ENCODE assay signal across 11 cellular contexts in the genomic region with DNA sequence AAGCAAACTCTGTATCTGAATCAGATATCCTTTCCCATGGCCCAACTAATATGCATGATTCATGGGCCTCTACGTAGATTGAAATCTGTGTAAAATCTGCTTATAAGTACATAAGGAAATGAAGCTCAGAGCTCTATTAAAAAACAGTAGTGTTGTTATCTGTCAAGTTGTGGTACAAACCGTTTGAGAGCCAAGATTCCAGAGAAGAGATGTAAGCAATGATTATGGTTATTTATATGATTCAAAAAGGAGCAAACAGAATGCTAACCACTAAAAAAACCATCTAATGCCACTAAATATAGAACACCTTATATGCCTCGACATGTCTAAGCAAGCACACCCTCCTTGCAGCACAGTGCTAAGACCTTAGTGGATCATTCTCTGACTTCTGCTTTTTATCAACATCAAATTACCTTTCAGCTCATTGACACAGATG. TPM values are rescaled to one million over a fixed set of nuclear protein-coding genes. Genes with fewer than 3 reads are reported as not detected.
DNase-seq lines count a peak whose midpoint lies in the region; TF ChIP-seq lines count a peak whose summit lies in the region.
"Had no signal": no experiment of that assay in that cellular context is flagged by ENCODE, and none has a peak within 500 bp of the region (broad histone marks: within the 10 kb centered on the region; RNA-seq: fewer than 3 reads in every experiment).

No MANE protein-coding gene starts in this region.

- CTCF ChIA-PET in MCF 10A (lab: Yijun Ruan, JAX), result interaction anchor here (0.6 to 3.8 kb wide), 5 partner anchors 17 to 51 kb away, joined by 3 to 17 read pairs (median 3); no protein-coding TSS in a partner anchor

- no peaks in the 10 kb centered on the region for H3K4me1 ChIP-seq in breast epithelium
- no peaks in the 10 kb centered on the region; the same call in 1 of the 2 replicates for H3K4me1 ChIP-seq in SJCRH30
- H3K4me1 ChIP-seq: right atrium auricular region had no signal

- peaks cover 6% of the 10 kb centered on the region for H3K4me1 Mint-ChIP-seq in MCF 10A (ENCODE audit: insufficient read depth, unreplicated experiment)
- peaks cover 31% of the 10 kb centered on the region for H3K4me1 Mint-ChIP-seq in stimulated activated naive CD8-positive, alpha-beta T cell treated with anti-CD3 and anti-CD28 coated beads, Interleukin-15, Interleukin-2, amounts not matched to agents 100 ng/mL and 50 ng/mL, for 24 hours (ENCODE audit: low read depth)

- H3K4me3 ChIP-seq in breast epithelium (no peak overlapping the region), SJCRH30 (no peak overlapping the region)
- H3K4me3 ChIP-seq: esophagus squamous epithelium, right atrium auricular region had no signal

- peaks cover 25% of the 10 kb centered on the region for H3K36me3 Mint-ChIP-seq in MCF 10A (ENCODE audit: insufficient read depth, unreplicated experiment)
- peaks cover 38% of the 10 kb centered on the region for H3K36me3 Mint-ChIP-seq in stimulated activated naive CD8-positive, alpha-beta T cell treated with anti-CD3 and anti-CD28 coated beads, Interleukin-15, Interleukin-2, amounts not matched to agents 100 ng/mL and 50 ng/mL, for 24 hours (ENCODE audit: low read depth)

- no peak overlapping the region for H3K27ac ChIP-seq in breast epithelium
- H3K27ac ChIP-seq in SJCRH30, result no peak overlapping the region
- H3K27ac ChIP-seq: esophagus squamous epithelium, right atrium auricular region had no signal

- H3K27ac Mint-ChIP-seq in MCF 10A (ENCODE audit: low read depth, unreplicated experiment), result peak overlapping the region; percentile 92
- H3K27ac Mint-ChIP-seq in stimulated activated naive CD8-positive, alpha-beta T cell treated with anti-CD3 and anti-CD28 coated beads, Interleukin-15, Interleukin-2, amounts not matched to agents 100 ng/mL and 50 ng/mL, for 24 hours, result peak overlapping the region; percentile 77

- no peaks in the 10 kb centered on the region for H3K9me3 ChIP-seq in breast epithelium
- no peaks in the 10 kb centered on the region for H3K9me3 ChIP-seq in SJCRH30 (replicated peaks)
- H3K9me3 ChIP-seq: esophagus squamous epithelium, right atrium auricular region had no signal

- DNase-seq in MCF 10A (ENCODE audit: unreplicated experiment) (peak; percentile 22), breast epithelium (ENCODE audit: low spot score in 2 of 2) (no peak), SK-N-DZ (ENCODE audit: low spot score) (peak; percentile 10), dermis blood vessel endothelial cell (peak; percentile 53), SJCRH30 (no peak), GF-D8 (lab: John Stamatoyannopoulos, UW) (no peak)
- no peak for DNase-seq in activated CD4-positive, CD25-positive, alpha-beta regulatory T cell (lab: John Stamatoyannopoulos, UW)
- DNase-seq: CD8-positive, alpha-beta memory T cell; esophagus squamous epithelium had no signal

- H3K9me3 Mint-ChIP-seq in MCF 10A (ENCODE audit: unreplicated experiment), result no peaks in the 10 kb centered on the region
- no peaks in the 10 kb centered on the region for H3K9me3 Mint-ChIP-seq in stimulated activated naive CD8-positive, alpha-beta T cell treated with anti-CD3 and anti-CD28 coated beads, Interleukin-15, Interleukin-2, amounts not matched to agents 100 ng/mL and 50 ng/mL, for 24 hours
- H3K9me3 Mint-ChIP-seq: CD8-positive, alpha-beta memory T cell had no signal

- H3K27me3 ChIP-seq in breast epithelium (no peaks in the 10 kb centered on the region), SJCRH30 (no peaks in the 10 kb centered on the region)
- H3K27me3 ChIP-seq: esophagus squamous epithelium, right atrium auricular region had no signal

- TF ChIP-seq POLR2A in breast epithelium (IDR thresholded peaks at IDR 0.05), result no peak

- BruUV-seq in MCF 10A (replicated peaks; lab: Mats Ljungman, UMichigan), result no TSS peak

- no peaks in the 10 kb centered on the region for H3K27me3 Mint-ChIP-seq in MCF 10A (ENCODE audit: insufficient read depth, unreplicated experiment)
- H3K27me3 Mint-ChIP-seq in stimulated activated naive CD8-positive, alpha-beta T cell treated with anti-CD3 and anti-CD28 coated beads, Interleukin-15, Interleukin-2, amounts not matched to agents 100 ng/mL and 50 ng/mL, for 24 hours, result no peaks in the 10 kb centered on the region
- H3K27me3 Mint-ChIP-seq: CD8-positive, alpha-beta memory T cell had no signal

- H3K4me3 Mint-ChIP-seq in MCF 10A (ENCODE audit: unreplicated experiment), result no peak overlapping the region
- no peak overlapping the region for H3K4me3 Mint-ChIP-seq in stimulated activated naive CD8-positive, alpha-beta T cell treated with anti-CD3 and anti-CD28 coated beads, Interleukin-15, Interleukin-2, amounts not matched to agents 100 ng/mL and 50 ng/mL, for 24 hours
- H3K4me3 Mint-ChIP-seq: CD8-positive, alpha-beta memory T cell had no signal

- POLR2A ChIA-PET in MCF 10A (lab: Yijun Ruan, JAX), result interaction anchor here (0.8 to 1.8 kb wide), 7 partner anchors 10 to 246 kb away, joined by 3 to 18 read pairs (median 4); a partner anchor contains a TSS

- H3K36me3 ChIP-seq in breast epithelium (no peaks in the 10 kb centered on the region), SJCRH30 (peaks cover 7% of the 10 kb centered on the region)

- intact Hi-C loops in MCF 10A (cut with micrococcal nuclease) (no loop called here), breast epithelium (cut with DNase I; ENCODE audit: low total_unique reads) (loop anchor here (5.0 kb wide), 1 partner anchor 331 kb away; no protein-coding TSS in a partner anchor)

- no peak for TF ChIP-seq CTCF in MCF 10A (IDR thresholded peaks at IDR 0.05; ENCODE audit: unreplicated experiment)
- TF ChIP-seq CTCF in breast epithelium (IDR thresholded peaks at IDR 0.05), result no peak

RNA-seq across cellular contexts. Expression of a gene that starts 26.6 kb away (rescaled TPM):
- total RNA-seq in MCF 10A (2022), result 26.4 and 30.8 TPM in 2 replicates
- 10 to 100 TPM; 10.6 to 17.4 (median 16.8) TPM for total RNA-seq in breast epithelium
- 8.8 and 9.0 TPM in 2 replicates for polyA plus RNA-seq in SK-N-DZ (2014; cell fraction: cytosol; rRNA removed)
- polyA plus RNA-seq in SK-N-DZ (2014; cell fraction: nucleus; rRNA removed), result 6.6 and 7.0 TPM in 2 replicates
- total RNA-seq in dermis blood vessel endothelial cell, result 12.3 and 12.8 TPM in 2 replicates
- 10.9 and 13.8 TPM in 2 replicates for total RNA-seq in SJCRH30 (2014; rRNA removed; shearing (Covaris generic))

RNA-seq across cellular contexts. Expression of a gene that starts 35.2 kb away (rescaled TPM):
- total RNA-seq in MCF 10A (2022) (0.54 and 0.63 TPM in 2 replicates), breast epithelium (1 to 10 TPM in 2 of 3 donors, not detected in 1; 1.0 to 1.1 TPM), dermis blood vessel endothelial cell (0.85 and 6.0 TPM in 2 replicates)
- polyA plus RNA-seq in SK-N-DZ (2014; cell fraction: cytosol; rRNA removed), result 12.1 and 16.7 TPM in 2 replicates
- polyA plus RNA-seq in SK-N-DZ (2014; cell fraction: nucleus; rRNA removed), result 2.6 and 2.7 TPM in 2 replicates
- 7.8 and 8.9 TPM in 2 replicates for total RNA-seq in SJCRH30 (2014; rRNA removed; shearing (Covaris generic))
- total RNA-seq: right atrium auricular region had no signal
- polyA plus RNA-seq: CD8-positive, alpha-beta memory T cell had no signal

RNA-seq across cellular contexts. Expression of a gene that starts 44.7 kb away (rescaled TPM):
- 9.6 and 10.5 TPM in 2 replicates for total RNA-seq in MCF 10A (2022)
- 10 to 100 TPM; 18.4 to 48.3 (median 32.4) TPM for total RNA-seq in breast epithelium
- polyA plus RNA-seq in SK-N-DZ (2014; cell fraction: cytosol; rRNA removed), result 10.8 and 13.0 TPM in 2 replicates
- polyA plus RNA-seq in SK-N-DZ (2014; cell fraction: nucleus; rRNA removed), result 11.3 and 15.0 TPM in 2 replicates
- 40.6 and 70.3 TPM in 2 replicates for total RNA-seq in dermis blood vessel endothelial cell
- 22.8 and 22.9 TPM in 2 replicates for total RNA-seq in SJCRH30 (2014; rRNA removed; shearing (Covaris generic))

Comparison
In these comparisons a context has a peak if more than half of its experiments do, and no peak if none do; other contexts are left out.
1. DNase-seq: peak in MCF 10A (single experiment), SK-N-DZ (single experiment) and dermis blood vessel endothelial cell (single experiment); none in breast epithelium (0 of 2), SJCRH30 (0 of 2), GF-D8 (single experiment) and activated CD4-positive, CD25-positive, alpha-beta regulatory T cell (0 of 4).